21 cellular contexts compared by ENCODE assay signal in the genomic region with DNA sequence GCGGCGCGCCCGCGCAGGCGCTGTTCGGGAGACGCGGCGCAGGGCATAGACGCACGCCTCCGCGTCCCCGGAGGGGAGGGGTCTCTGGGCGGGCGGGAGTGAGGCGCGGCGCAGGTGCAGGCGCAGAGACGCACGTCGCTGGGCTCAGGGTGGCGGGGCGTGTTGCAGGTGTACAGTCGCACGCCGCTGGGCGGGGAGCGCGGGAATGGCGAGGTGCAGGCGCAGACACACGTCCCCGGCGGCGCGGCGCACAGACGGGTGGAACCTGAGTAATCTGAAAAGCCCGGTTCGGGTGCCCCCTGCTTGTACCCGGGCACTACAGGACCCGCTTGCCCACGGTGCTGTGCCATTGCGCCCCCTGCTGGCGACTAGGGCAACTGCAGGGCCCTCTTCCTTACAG. TPM values are rescaled to one million over a fixed set of nuclear protein-coding genes. Genes with fewer than 3 reads are reported as not detected.
DNase-seq lines count a peak whose midpoint lies in the region; ATAC-seq and TF ChIP-seq lines count a peak whose summit lies in the region.
"Had no signal": no experiment of that assay in that cellular context is flagged by ENCODE, and none has a peak within 500 bp of the region (broad histone marks: within the 10 kb centered on the region; RNA-seq: fewer than 3 reads in every experiment).

No MANE protein-coding gene starts in this region.

- no peaks in the 10 kb centered on the region for H3K36me3 Mint-ChIP-seq in activated naive CD8-positive, alpha-beta T cell treated with anti-CD3 and anti-CD28 coated beads, Interleukin-2, amount 10 ng/mL, durations not matched to agents 7 days and 5 days
- H3K36me3 Mint-ChIP-seq: naive B cell had no signal

- no peak for TF ChIP-seq CTCF in GM20000 (IDR thresholded peaks at IDR 0.05; ENCODE audit: extremely low read depth, missing control alignments)

- POLR2A ChIA-PET in activated naive CD8-positive, alpha-beta T cell treated with anti-CD3 and anti-CD28 coated beads, Interleukin-2, amount 10 ng/mL, durations not matched to agents 7 days and 5 days (lab: Charles Lee) = no interaction called here

- peaks cover 2% of the 10 kb centered on the region for H3K27me3 Mint-ChIP-seq in activated naive CD8-positive, alpha-beta T cell treated with anti-CD3 and anti-CD28 coated beads, Interleukin-2, amount 10 ng/mL, durations not matched to agents 7 days and 5 days
- H3K27me3 Mint-ChIP-seq: naive B cell had no signal

- no peaks in the 10 kb centered on the region for H3K9me3 Mint-ChIP-seq in activated naive CD8-positive, alpha-beta T cell treated with anti-CD3 and anti-CD28 coated beads, Interleukin-2, amount 10 ng/mL, durations not matched to agents 7 days and 5 days
- H3K9me3 Mint-ChIP-seq: activated naive CD4-positive, alpha-beta T cell treated with anti-CD3 and anti-CD28 coated beads for 36 hours had no signal

- H3K4me1 Mint-ChIP-seq in activated naive CD8-positive, alpha-beta T cell treated with anti-CD3 and anti-CD28 coated beads, Interleukin-2, amount 10 ng/mL, durations not matched to agents 7 days and 5 days = no peaks in the 10 kb centered on the region
- H3K4me1 Mint-ChIP-seq: naive B cell had no signal

- no peak overlapping the region for H3K27ac Mint-ChIP-seq in activated naive CD8-positive, alpha-beta T cell treated with anti-CD3 and anti-CD28 coated beads, Interleukin-2, amount 10 ng/mL, durations not matched to agents 7 days and 5 days
- H3K27ac Mint-ChIP-seq: activated naive CD4-positive, alpha-beta T cell treated with anti-CD3 and anti-CD28 coated beads for 36 hours; naive B cell had no signal

- no peak for ATAC-seq in activated naive CD8-positive, alpha-beta T cell treated with anti-CD3 and anti-CD28 coated beads, Interleukin-2, amount 10 ng/mL, durations not matched to agents 7 days and 5 days (ENCODE audit: low read depth)
- ATAC-seq in GM21360 (IDR thresholded peaks at IDR 0.05; ENCODE audit: unreplicated experiment) = no peak
- ATAC-seq: gastroesophageal sphincter had no signal

- H3K4me3 Mint-ChIP-seq in activated naive CD8-positive, alpha-beta T cell treated with anti-CD3 and anti-CD28 coated beads, Interleukin-2, amount 10 ng/mL, durations not matched to agents 7 days and 5 days = no peak overlapping the region

- DNase-seq in activated CD8-positive, alpha-beta memory T cell treated with anti-CD3 and anti-CD28 coated beads, Interleukin-2, amount 50 U/mL, for 48 hours = peak; percentile 85
- DNase-seq in activated CD8-positive, alpha-beta memory T cell treated with anti-CD3 and anti-CD28 coated beads, Interleukin-2, amount 50 U/mL, for 4 hours = no peak
- DNase-seq in GM20000 (ENCODE audit: low spot score) = peak; percentile 9
- peak; percentile 52 for DNase-seq in activated naive CD8-positive, alpha-beta T cell treated with anti-CD3 and anti-CD28 coated beads, Interleukin-2, amount 10 ng/mL, durations not matched to agents 7 days and 5 days
- DNase-seq in putamen (ENCODE audit: low spot score) = peak; percentile 27
- no peak for DNase-seq in NCI-H748 (lab: John Stamatoyannopoulos, UW; ENCODE audit: unreplicated experiment)
- DNase-seq in NCI-H128 (lab: John Stamatoyannopoulos, UW; ENCODE audit: unreplicated experiment) = no peak
- DNase-seq: ACHN; activated CD4-positive, CD25-positive, alpha-beta regulatory T cell; activated naive CD4-positive, alpha-beta T cell treated with anti-CD3 and anti-CD28 coated beads for 36 hours; C1 segment of cervical spinal cord; effector CD8-positive, alpha-beta T cell; IMR-90; mesenchymal stem cell; naive B cell; NCI-H1694; NCI-H82; occipital lobe had no signal

RNA-seq across cellular contexts. Expression of gene PLPP2, which starts 44.7 kb away (rescaled TPM):
- not detected for total RNA-seq in activated naive CD8-positive, alpha-beta T cell treated with anti-CD3 and anti-CD28 coated beads, Interleukin-2, amount 10 ng/mL, durations not matched to agents 7 days and 5 days
- total RNA-seq: T-helper 2 cell treated with Interferon-gamma antibody and Interleukin-4, amounts not matched to agents 100 ng/mL and 5 ng/mL, for 36 hours had no signal

Comparison
In these comparisons a context has a peak if more than half of its experiments do, and no peak if none do; other contexts are left out.
1. DNase-seq: peak in activated CD8-positive, alpha-beta memory T cell treated with anti-CD3 and anti-CD28 coated beads, Interleukin-2, amount 50 U/mL, for 48 hours (single experiment), GM20000 (single experiment), activated naive CD8-positive, alpha-beta T cell treated with anti-CD3 and anti-CD28 coated beads, Interleukin-2, amount 10 ng/mL, durations not matched to agents 7 days and 5 days (single experiment) and putamen (single experiment); none in activated CD8-positive, alpha-beta memory T cell treated with anti-CD3 and anti-CD28 coated beads, Interleukin-2, amount 50 U/mL, for 4 hours (single experiment), NCI-H748 (single experiment) and NCI-H128 (single experiment).